ENCODE assay signal across 19 cellular contexts in genomic region chrX:118507766-118508165, GRCh38. TPM values are rescaled to one million over a fixed set of nuclear protein-coding genes. Genes with fewer than 3 reads are reported as not detected.
DNase-seq lines count a peak whose midpoint lies in the region; ATAC-seq and TF ChIP-seq lines count a peak whose summit lies in the region.
"Had no signal": no experiment of that assay in that cellular context is flagged by ENCODE, and none has a peak within 500 bp of the region (broad histone marks: within the 10 kb centered on the region; RNA-seq: fewer than 3 reads in every experiment).

No MANE protein-coding gene starts in this region.

- H3K27me3 Mint-ChIP-seq in naive thymus-derived CD4-positive, alpha-beta T cell, result no peaks in the 10 kb centered on the region
- H3K27me3 Mint-ChIP-seq: activated CD4-positive, alpha-beta T cell treated with anti-CD3 and anti-CD28 coated beads, Interleukin-2, amount 10 ng/mL, durations not matched to agents 24 days and 14 days; IgD-negative memory B cell; stimulated activated naive CD8-positive, alpha-beta T cell treated with anti-CD3 and anti-CD28 coated beads, Interleukin-15, Interleukin-2, amounts not matched to agents 100 ng/mL and 50 ng/mL, for 24 hours had no signal

- H3K27me3 ChIP-seq in BLaER1, result no peaks in the 10 kb centered on the region
- H3K27me3 ChIP-seq in naive thymus-derived CD4-positive, alpha-beta T cell (ENCODE audit: control insufficient read depth in 2 of 2, insufficient read depth in 2 of 2, low read length in 2 of 2), result no peaks in the 10 kb centered on the region
- H3K27me3 ChIP-seq: gastrocnemius medialis, spleen, transverse colon had no signal

- no peak overlapping the region for H3K9ac ChIP-seq in BLaER1

- H3K27ac Mint-ChIP-seq in naive thymus-derived CD4-positive, alpha-beta T cell, result peak overlapping the region in 6 of 9 donors; percentile 17 to 81 (median 66)

- no peak overlapping the region for H3K27ac ChIP-seq in BLaER1
- no peak overlapping the region for H3K27ac ChIP-seq in naive thymus-derived CD4-positive, alpha-beta T cell (ENCODE audit: low read depth, low read length)
- H3K27ac ChIP-seq in coronary artery, result no peak overlapping the region
- H3K27ac ChIP-seq: PC-9, spleen had no signal

- CTCF ChIA-PET in naive thymus-derived CD4-positive, alpha-beta T cell (lab: Charles Lee), result no interaction called here

- H3K4me3 ChIP-seq in BLaER1 (no peak overlapping the region), epithelial cell of esophagus (ENCODE audit: low read length) (no peak overlapping the region), coronary artery (no peak overlapping the region)
- no peak overlapping the region for H3K4me3 ChIP-seq in naive thymus-derived CD4-positive, alpha-beta T cell (ENCODE audit: low read length)
- H3K4me3 ChIP-seq: gastrocnemius medialis, PC-9, spleen, transverse colon had no signal

- H3K9me3 ChIP-seq in BLaER1, result peaks cover 1% of the 10 kb centered on the region; the same call in 1 of the 2 replicates
- H3K9me3 ChIP-seq in naive thymus-derived CD4-positive, alpha-beta T cell (ENCODE audit: control insufficient read depth in 2 of 3, low read length in 3 of 3), result no peaks in the 10 kb centered on the region
- H3K9me3 ChIP-seq: gastrocnemius medialis, spleen, transverse colon had no signal

- ATAC-seq in naive thymus-derived CD4-positive, alpha-beta T cell, result no peak
- ATAC-seq in HG03280 (IDR thresholded peaks at IDR 0.05; ENCODE audit: unreplicated experiment), result no peak
- ATAC-seq: gastrocnemius medialis had no signal

- TF ChIP-seq CTCF in epithelial cell of esophagus (IDR thresholded peaks at IDR 0.05; ENCODE audit: insufficient read depth, low read depth, low read length, missing control alignments) (no peak), coronary artery (IDR thresholded peaks at IDR 0.05) (no peak)

- H3K4me1 Mint-ChIP-seq in naive thymus-derived CD4-positive, alpha-beta T cell, result peaks cover 30 to 90% (median 80%) of the 10 kb centered on the region in 7 donors

- peaks cover 0 to 21% (median 14%) of the 10 kb centered on the region in 5 donors for H3K36me3 Mint-ChIP-seq in naive thymus-derived CD4-positive, alpha-beta T cell

- peak overlapping the region in 5 of 10 donors; percentile 38 to 65 (median 61) for H3K4me3 Mint-ChIP-seq in naive thymus-derived CD4-positive, alpha-beta T cell
- H3K4me3 Mint-ChIP-seq: activated CD4-positive, alpha-beta T cell treated with anti-CD3 and anti-CD28 coated beads, Interleukin-2, amount 10 ng/mL, durations not matched to agents 24 days and 14 days; stimulated activated naive CD8-positive, alpha-beta T cell treated with anti-CD3 and anti-CD28 coated beads, Interleukin-15, Interleukin-2, amounts not matched to agents 100 ng/mL and 50 ng/mL, for 24 hours had no signal

- DNase-seq in Caki2 (ENCODE audit: low read depth) (peak; percentile 27), epithelial cell of esophagus (ENCODE audit: low read depth) (peak; percentile 27), coronary artery (ENCODE audit: low spot score) (no peak)
- no peak for DNase-seq in naive thymus-derived CD4-positive, alpha-beta T cell
- no peak for DNase-seq in stimulated activated CD4-positive, alpha-beta T cell treated with anti-CD3 and anti-CD28 coated beads, Interleukin-1b, Interleukin-23, amount 100 ng/mL, for 48 hours
- DNase-seq: activated CD4-positive, alpha-beta T cell treated with anti-CD3 and anti-CD28 coated beads, Interleukin-2, amount 10 ng/mL, durations not matched to agents 24 days and 14 days; amygdala; gastrocnemius medialis; NCI-H1436; NCI-H510A; SHP77 treated with DMSO at 0.1 percent for 48 hours; spleen; stimulated activated CD4-positive, alpha-beta T cell treated with anti-CD3 and anti-CD28 coated beads, Interleukin-4, amount 100 ng/mL, for 4 hours; transverse colon had no signal

- no peaks in the 10 kb centered on the region for H4K20me1 ChIP-seq in BLaER1

- H3K36me3 ChIP-seq in BLaER1, result peaks cover 4% of the 10 kb centered on the region; the same call in 1 of the 2 replicates
- peaks cover 0 to 8% (median 0%) of the 10 kb centered on the region in 3 experiments for H3K36me3 ChIP-seq in naive thymus-derived CD4-positive, alpha-beta T cell (ENCODE audit: control insufficient read depth in 2 of 3, insufficient read depth in 3 of 3, low read length in 3 of 3)
- H3K36me3 ChIP-seq: gastrocnemius medialis, transverse colon had no signal

- intact Hi-C loops in naive thymus-derived CD4-positive, alpha-beta T cell (cut with micrococcal nuclease), result no loop called here

- POLR2A ChIA-PET in naive thymus-derived CD4-positive, alpha-beta T cell (lab: Charles Lee), result interaction anchor here (0.6 to 6.0 kb wide), 2 partner anchors 10 to 14 kb away, joined by 3 to 28 read pairs; partner anchors contain the start of gene DOCK11

- H3K9me3 Mint-ChIP-seq in naive thymus-derived CD4-positive, alpha-beta T cell, result peaks cover 0 to 4% (median 0%) of the 10 kb centered on the region in 11 donors
- H3K9me3 Mint-ChIP-seq: activated CD4-positive, alpha-beta T cell treated with anti-CD3 and anti-CD28 coated beads, Interleukin-2, amount 10 ng/mL, durations not matched to agents 24 days and 14 days; stimulated activated naive CD8-positive, alpha-beta T cell treated with anti-CD3 and anti-CD28 coated beads, Interleukin-15, Interleukin-2, amounts not matched to agents 100 ng/mL and 50 ng/mL, for 24 hours had no signal

- H3K4me1 ChIP-seq in BLaER1, result peaks cover 76% of the 10 kb centered on the region
- peaks cover 44 to 54% of the 10 kb centered on the region in 2 donors for H3K4me1 ChIP-seq in naive thymus-derived CD4-positive, alpha-beta T cell (ENCODE audit: control insufficient read depth in 2 of 2, insufficient read depth in 2 of 2, low read length in 2 of 2)
- H3K4me1 ChIP-seq: gastrocnemius medialis, transverse colon had no signal

- in situ Hi-C loops in Caki2 (cut with HindIII; ENCODE audit: low pct_unique_long_range_greater_than_20kb, low sequenced_read_pairs), result no loop called here

- H3K4me2 ChIP-seq in BLaER1, result peak overlapping the region; percentile 31
- H3K4me2 ChIP-seq: PC-9 had no signal

RNA-seq across cellular contexts. Expression of gene DOCK11, which starts 12.2 kb away (rescaled TPM):
- 3.4 and 5.5 TPM in 2 replicates for total RNA-seq in Caki2 (2014; rRNA removed; shearing (Covaris generic); ENCODE audit: low replicate concordance)
- 100 to 1,000 TPM in 3 of 5 experiments, 10 to 100 TPM in 2; 68.9 to 115 (median 102) TPM for total RNA-seq in naive thymus-derived CD4-positive, alpha-beta T cell
- 10 to 100 TPM; 24.2 to 27.0 TPM for polyA plus RNA-seq in naive thymus-derived CD4-positive, alpha-beta T cell

Comparison
In these comparisons a context has a peak if more than half of its experiments do, and no peak if none do; other contexts are left out.
1. DNase-seq: peak in Caki2 (single experiment) and epithelial cell of esophagus (single experiment); none in naive thymus-derived CD4-positive, alpha-beta T cell (0 of 9), stimulated activated CD4-positive, alpha-beta T cell treated with anti-CD3 and anti-CD28 coated beads, Interleukin-1b, Interleukin-23, amount 100 ng/mL, for 48 hours (single experiment) and coronary artery (single experiment).
2. RNA of gene DOCK11, which starts 12.2 kb away (total RNA-seq): 68.9 to 115 TPM in naive thymus-derived CD4-positive, alpha-beta T cell; 3.4 to 5.5 TPM in Caki2; every median in the first group is over 10 times any median in the second.